In the genomic region with DNA sequence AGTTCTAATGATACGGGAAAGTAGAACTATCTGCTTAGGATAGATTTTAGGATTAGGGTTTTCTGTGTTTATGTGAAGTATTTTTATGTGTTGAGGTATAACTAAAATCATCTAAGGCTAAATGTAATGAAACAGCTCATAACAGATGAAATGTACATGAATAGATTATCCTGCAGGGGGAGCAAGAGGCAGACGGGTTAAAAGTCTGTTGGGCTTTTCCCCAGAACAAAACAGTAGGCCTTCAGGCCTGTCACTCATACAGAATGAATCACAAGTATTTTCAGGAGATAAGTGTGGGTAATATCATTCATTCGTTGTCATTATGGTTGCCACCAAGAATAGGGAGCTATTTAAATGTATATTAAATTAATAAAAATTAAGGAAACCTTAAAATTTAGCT, we compare ENCODE assay signal across 8 cellular contexts.
DNase-seq lines count a peak whose midpoint lies in the region; ATAC-seq and TF ChIP-seq lines count a peak whose summit lies in the region.

No MANE protein-coding gene starts in this region.

- H3K4me3 Mint-ChIP-seq in brain, result no peak overlapping the region

- H3K27ac Mint-ChIP-seq in brain, result peak overlapping the region in 2 of 5 experiments; percentile 18 to 68

- intact Hi-C loops in left colon (cut with DNase I, micrococcal nuclease), result loop anchor here in 1 of 2 donors (10.0 kb wide), 1 partner anchor 361 kb away; no protein-coding TSS in a partner anchor

- no peaks in the 10 kb centered on the region for H3K27me3 Mint-ChIP-seq in brain

- H3K4me1 Mint-ChIP-seq in brain, result no peaks in the 10 kb centered on the region

- H3K36me3 Mint-ChIP-seq in brain, result peaks cover 86% of the 10 kb centered on the region

- DNase-seq in NCI-H1092 treated with DMSO at 0.1 percent for 48 hours (lab: John Stamatoyannopoulos, UW) (peak; percentile 0), NCI-H1092 (lab: John Stamatoyannopoulos, UW) (no peak), OCI-M2 (lab: John Stamatoyannopoulos, UW; ENCODE audit: unreplicated experiment) (peak; percentile 1), left colon (peak in 1 of 2 donors; percentile 13), stromal cell of bone marrow (ENCODE audit: low read depth) (peak; percentile 60)

- ATAC-seq in HG02798 (IDR thresholded peaks at IDR 0.05; ENCODE audit: poor library complexity, unreplicated experiment), result peak; percentile 61
- ATAC-seq in left colon, result peak; percentile 90
- no peak for ATAC-seq in GM19023 (IDR thresholded peaks at IDR 0.05; ENCODE audit: unreplicated experiment)

- peak; percentile 52 to 60 for TF ChIP-seq CTCF in brain (conservative IDR thresholded peaks at IDR 0.05)

- no peaks in the 10 kb centered on the region for H3K9me3 Mint-ChIP-seq in brain
